18 cellular contexts compared by ENCODE assay signal in the genomic region with DNA sequence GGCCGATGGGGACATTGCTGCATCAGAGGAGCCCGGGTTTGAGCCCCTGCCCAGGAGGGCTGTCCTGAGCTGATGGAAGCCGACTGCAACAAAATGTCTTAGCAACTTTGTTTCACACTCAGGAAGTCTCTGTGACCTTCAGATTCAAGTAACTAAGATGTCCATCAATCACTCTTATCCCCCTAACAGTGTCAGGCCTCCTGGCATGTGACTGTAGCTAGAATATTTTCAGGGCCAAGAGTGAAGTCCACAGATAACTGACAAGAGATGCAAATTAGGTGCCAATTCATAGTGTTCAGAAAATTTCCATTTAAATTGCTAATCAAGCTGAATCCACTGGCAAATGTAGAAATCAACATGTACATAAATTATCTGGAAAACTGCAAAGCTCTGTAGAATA. TPM values are rescaled to one million over a fixed set of nuclear protein-coding genes. Genes with fewer than 3 reads are reported as not detected.
DNase-seq lines count a peak whose midpoint lies in the region; ATAC-seq, FAIRE-seq and TF ChIP-seq lines count a peak whose summit lies in the region.
"Had no signal": no experiment of that assay in that cellular context is flagged by ENCODE, and none has a peak within 500 bp of the region (broad histone marks: within the 10 kb centered on the region; RNA-seq: fewer than 3 reads in every experiment).

No MANE protein-coding gene starts in this region.

- H3K27ac ChIP-seq in HepG2 (ENCODE audit: extremely low read length, insufficient read depth, low read length) (no peak overlapping the region), right lobe of liver (no peak overlapping the region), K562 (ENCODE audit: extremely low read depth, low read depth, low read length) (no peak overlapping the region), neural cell (ENCODE audit: low read length) (peak overlapping the region; percentile 47), small intestine (ENCODE audit: low read depth in 1 of 2, low read length in 1 of 2) (no peak overlapping the region), foreskin keratinocyte (no peak overlapping the region)
- H3K27ac ChIP-seq: 22Rv1, A549, C4-2B had no signal

- TF ChIP-seq RAD21 in HepG2 (CRISPR knock-in tag; IDR thresholded peaks at IDR 0.05) (no peak), K562 (CRISPR knock-in tag; conservative IDR thresholded peaks at IDR 0.05 in 1 of 2, IDR thresholded peaks at IDR 0.05 in 1 of 2) (no peak), neural cell (conservative IDR thresholded peaks at IDR 0.05) (no peak)

- CTCF ChIA-PET in HepG2 (lab: Yijun Ruan, JAX; ENCODE audit: low intra/inter-chr PET ratio, low total read pairs): no interaction called here
- CTCF ChIA-PET in K562 (lab: Yijun Ruan, JAX; ENCODE audit: low intra/inter-chr PET ratio): no interaction called here

- H3K79me2 ChIP-seq in HepG2 (ENCODE audit: insufficient read depth, low read length): no peaks in the 10 kb centered on the region
- no peaks in the 10 kb centered on the region for H3K79me2 ChIP-seq in K562 (ENCODE audit: control insufficient read depth, insufficient read depth, low read length)
- no peaks in the 10 kb centered on the region for H3K79me2 ChIP-seq in neural cell (replicated peaks; ENCODE audit: insufficient read depth, low read length)

- H3K9me2 ChIP-seq in neural cell (ENCODE audit: insufficient read depth, low read length): no peaks in the 10 kb centered on the region

- TF ChIP-seq EP300 in HepG2 (IDR thresholded peaks at IDR 0.05; ENCODE audit: low read depth in 2 of 2, low read length in 2 of 2) (no peak), HepG2 (CRISPR knock-in tag; IDR thresholded peaks at IDR 0.05; ENCODE audit: borderline replicate concordance) (no peak), K562 (IDR thresholded peaks at IDR 0.05; ENCODE audit: low read length) (no peak), neural cell (conservative IDR thresholded peaks at IDR 0.05; ENCODE audit: poor library complexity, severe bottlenecking) (peak; percentile 14)

- H3K4me1 ChIP-seq in HepG2 (ENCODE audit: insufficient read depth, low read length): peaks cover 13% of the 10 kb centered on the region
- no peaks in the 10 kb centered on the region for H3K4me1 ChIP-seq in right lobe of liver
- H3K4me1 ChIP-seq in K562 (replicated peaks in 1 of 2; ENCODE audit: control insufficient read depth in 2 of 2, insufficient read depth in 2 of 2, low read length in 2 of 2): no peaks in the 10 kb centered on the region
- H3K4me1 ChIP-seq in small intestine (ENCODE audit: control insufficient read depth in 2 of 2, insufficient read depth in 1 of 2, low read depth in 1 of 2, low read length in 1 of 2): no peaks in the 10 kb centered on the region
- H3K4me1 ChIP-seq in foreskin keratinocyte: peaks cover 3% of the 10 kb centered on the region
- H3K4me1 ChIP-seq: A549, Caco-2 had no signal

- H3K9me3 ChIP-seq in HepG2 (ENCODE audit: low read length) (no peaks in the 10 kb centered on the region), right lobe of liver (no peaks in the 10 kb centered on the region), K562 (replicated peaks; ENCODE audit: control insufficient read depth, insufficient read depth, low read depth, low read length) (no peaks in the 10 kb centered on the region), neural cell (ENCODE audit: low read length) (no peaks in the 10 kb centered on the region), small intestine (ENCODE audit: control insufficient read depth, low read depth) (no peaks in the 10 kb centered on the region)
- H3K9me3 ChIP-seq: Caco-2 had no signal

- no peaks in the 10 kb centered on the region for H3K36me3 ChIP-seq in HepG2 (replicated peaks in 1 of 2; ENCODE audit: control insufficient read depth in 1 of 2, insufficient read depth in 2 of 2, low read length in 2 of 2)
- H3K36me3 ChIP-seq in right lobe of liver: no peaks in the 10 kb centered on the region
- H3K36me3 ChIP-seq in K562 (ENCODE audit: control insufficient read depth, insufficient read depth, low read length): no peaks in the 10 kb centered on the region
- H3K36me3 ChIP-seq in neural cell (ENCODE audit: insufficient read depth, low read length): no peaks in the 10 kb centered on the region
- no peaks in the 10 kb centered on the region for H3K36me3 ChIP-seq in small intestine (ENCODE audit: control insufficient read depth in 2 of 2, insufficient read depth in 2 of 2, low read length in 2 of 2)

- intact Hi-C loops in HepG2 (cut with micrococcal nuclease; ENCODE audit: unreplicated experiment): no loop called here
- intact Hi-C loops in right lobe of liver (cut with DNase I): no loop called here
- intact Hi-C loops in K562 (cut with micrococcal nuclease): no loop called here

- ATAC-seq in HepG2 (no peak), right lobe of liver (no peak), K562 (no peak), foreskin keratinocyte (no peak)
- ATAC-seq: A549 had no signal

- no peaks in the 10 kb centered on the region for H3K9me1 ChIP-seq in K562 (ENCODE audit: control insufficient read depth, insufficient read depth, low read length)

- no peaks in the 10 kb centered on the region for H3F3A ChIP-seq in neural cell (ENCODE audit: insufficient read depth, low read length, poor library complexity, severe bottlenecking)

- in situ Hi-C loops in HepG2 (cut with HindIII; ENCODE audit: extremely low pct_ligation_motif_present, low pct_unique_long_range_greater_than_20kb): no loop called here
- in situ Hi-C loops in K562 (cut with MboI): loop anchor here (25.0 kb wide), 1 partner anchor 673 kb away; the partner anchor contains the start of genes HJURP and MSL3B

- no peak for TF ChIP-seq POLR2A in HepG2 (IDR thresholded peaks at IDR 0.05; ENCODE audit: insufficient read depth in 1 of 2, low read depth in 2 of 2, low read length in 2 of 2)
- no peak for TF ChIP-seq POLR2A in right lobe of liver (IDR thresholded peaks at IDR 0.05)
- no peak for TF ChIP-seq POLR2A in K562 (conservative IDR thresholded peaks at IDR 0.05)

- TF ChIP-seq CTCF in HepG2 (CRISPR knock-in tag; IDR thresholded peaks at IDR 0.05) (no peak), right lobe of liver (IDR thresholded peaks at IDR 0.05) (no peak), K562 (IDR thresholded peaks at IDR 0.05 in 2 of 3, conservative IDR thresholded peaks at IDR 0.05 in 1 of 3; ENCODE audit: insufficient read depth in 2 of 3, low read depth in 1 of 3, low read length in 3 of 3) (no peak), neural cell (IDR thresholded peaks at IDR 0.05; ENCODE audit: poor library complexity, severe bottlenecking) (no peak), foreskin keratinocyte (conservative IDR thresholded peaks at IDR 0.05) (no peak)

- H3K4me2 ChIP-seq in HepG2 (ENCODE audit: low read depth, low read length) (no peak overlapping the region), K562 (ENCODE audit: insufficient read depth, low read length) (no peak overlapping the region), neural cell (ENCODE audit: low read length) (no peak overlapping the region)
- H3K4me2 ChIP-seq: A549 had no signal

- BruUV-seq in HepG2 (replicated peaks; lab: Mats Ljungman, UMichigan) (no TSS peak), K562 (replicated peaks; lab: Mats Ljungman, UMichigan) (no TSS peak)

- POLR2A ChIA-PET in HepG2 (lab: Yijun Ruan, JAX): no interaction called here
- POLR2A ChIA-PET in K562 (lab: Yijun Ruan, JAX): no interaction called here

- H3K9ac ChIP-seq in HepG2 (ENCODE audit: insufficient read depth, low read depth, low read length): no peak overlapping the region
- no peak overlapping the region for H3K9ac ChIP-seq in K562 (ENCODE audit: insufficient read depth in 1 of 2, low read depth in 2 of 2, low read length in 2 of 2)
- no peak overlapping the region for H3K9ac ChIP-seq in neural cell (ENCODE audit: low read length)

- H2AFZ ChIP-seq in HepG2 (ENCODE audit: low read length) (no peak overlapping the region), K562 (ENCODE audit: low read depth, low read length) (no peak overlapping the region), neural cell (ENCODE audit: low read depth, low read length) (no peak overlapping the region)

- H4K20me1 ChIP-seq in HepG2 (ENCODE audit: insufficient read depth, low read length) (no peaks in the 10 kb centered on the region), K562 (replicated peaks; ENCODE audit: control insufficient read depth, insufficient read depth, low read length) (no peaks in the 10 kb centered on the region), neural cell (ENCODE audit: insufficient read depth) (no peaks in the 10 kb centered on the region)

- peaks cover 0 to 17% of the 10 kb centered on the region in 2 experiments; a peak in 1 of 5 replicates for H3K27me3 ChIP-seq in HepG2 (ENCODE audit: control insufficient read depth in 1 of 2, insufficient read depth in 2 of 2, low read length in 2 of 2)
- no peaks in the 10 kb centered on the region for H3K27me3 ChIP-seq in right lobe of liver
- no peaks in the 10 kb centered on the region for H3K27me3 ChIP-seq in K562 (ENCODE audit: control insufficient read depth in 2 of 2, insufficient read depth in 2 of 2, low read length in 2 of 2)
- no peaks in the 10 kb centered on the region for H3K27me3 ChIP-seq in neural cell (ENCODE audit: insufficient read depth, low read depth, low read length)
- peaks cover 0 to 3% of the 10 kb centered on the region in 2 donors for H3K27me3 ChIP-seq in small intestine (ENCODE audit: control insufficient read depth in 2 of 2, insufficient read depth in 2 of 2, low read length in 2 of 2)
- H3K27me3 ChIP-seq in foreskin keratinocyte: no peaks in the 10 kb centered on the region

- WGBS in HepG2 (ENCODE audit: low lambda C conversion rate): 31% methylated on average over 3 of the region's 3 CpGs
- 17% methylated on average over 1 of the region's 3 CpGs for WGBS in right lobe of liver (ENCODE audit: insufficient coverage, low coverage, low lambda C conversion rate, missing lambda C conversion rate)
- 0% methylated on average over 3 of the region's 3 CpGs for WGBS in K562 (ENCODE audit: insufficient coverage, low coverage, missing lambda C conversion rate)
- WGBS in small intestine, 3 donors: 63 to 72% (median 72%) methylated on average over 3 of the region's 3 CpGs

- no peak for DNase-seq in HepG2 (ENCODE audit: low spot score)
- DNase-seq in right lobe of liver: no peak
- DNase-seq in K562 (ENCODE audit: extremely low read depth in 1 of 4, low spot score in 3 of 4): no peak
- no peak for DNase-seq in SKM-1 treated with dmso at 0.1 percent for 144 hours (lab: John Stamatoyannopoulos, UW; ENCODE audit: unreplicated experiment)
- DNase-seq in small intestine: no peak
- DNase-seq in foreskin keratinocyte: no peak
- DNase-seq: AML-193; Caco-2; CD4-positive, alpha-beta T cell; DMS79; GDM1; H9 had no signal

- H3K4me3 ChIP-seq in HepG2 (replicated peaks in 1 of 3; ENCODE audit: insufficient read depth in 1 of 3, low read depth in 2 of 3, low read length in 3 of 3) (no peak overlapping the region), right lobe of liver (no peak overlapping the region), K562 (no peak overlapping the region), neural cell (ENCODE audit: low read length) (no peak overlapping the region), small intestine (ENCODE audit: low read depth in 1 of 2, low read length in 2 of 2) (no peak overlapping the region)
- H3K4me3 ChIP-seq: A549 had no signal

- FAIRE-seq in HepG2 (lab: Jason Lieb, UNC) (peak; percentile 46), K562 (lab: Jason Lieb, UNC) (no peak), small intestine (lab: Jason Lieb, UNC) (no peak)
- FAIRE-seq: A549, H1, HTR-8/SVneo had no signal

RNA-seq across cellular contexts. Expression of gene ARL4C, which starts 38.5 kb away (rescaled TPM):
- total RNA-seq in HepG2 (2016; rRNA removed; fragmentation: Illumina TruSeq; extraction: Trizol): 0.15 and 0.21 TPM in 2 replicates
- not detected in 2 replicates for total RNA-seq in HepG2 (2016; cell fraction: cytosol; rRNA removed; fragmentation: Illumina TruSeq; extraction: Trizol; ENCODE audit: low read depth)
- total RNA-seq in HepG2 (2016; cell fraction: insoluble cytoplasmic fraction; rRNA removed; fragmentation: Illumina TruSeq; extraction: Trizol): 0.12 and 0.15 TPM in 2 replicates
- total RNA-seq in HepG2 (2016; cell fraction: membrane; rRNA removed; fragmentation: Illumina TruSeq; extraction: Trizol): 0.14 and 0.15 TPM in 2 replicates
- total RNA-seq in HepG2 (2016; cell fraction: nucleus; rRNA removed; fragmentation: Illumina TruSeq; extraction: Trizol): 0.16 and 0.25 TPM in 2 replicates
- 0.07 and 0.08 TPM in 2 replicates for polyA plus RNA-seq in HepG2 (2011; rRNA removed)
- polyA plus RNA-seq in HepG2 (2011; cell fraction: cytosol; rRNA removed): 0.05 and 0.09 TPM in 2 replicates
- polyA plus RNA-seq in HepG2 (2011; cell fraction: nucleus; rRNA removed): 0.06 and 0.14 TPM in 2 replicates
- 0.05 TPM in 1 of 2 replicates, not detected in the other for polyA plus RNA-seq in HepG2 (2012)
- polyA plus RNA-seq in HepG2 (2016; cell fraction: cytosol; fragmentation: Illumina TruSeq; extraction: Trizol; ENCODE audit: low read depth): 0.03 and 0.06 TPM in 2 replicates
- 0.19 and 0.28 TPM in 2 replicates for polyA plus RNA-seq in HepG2 (2016; cell fraction: insoluble cytoplasmic fraction; fragmentation: Illumina TruSeq; extraction: Trizol; ENCODE audit: low read depth)
- 0.09 and 0.15 TPM in 2 replicates for polyA plus RNA-seq in HepG2 (2016; cell fraction: membrane; fragmentation: Illumina TruSeq; extraction: Trizol; ENCODE audit: low read depth)
- 0.21 and 0.36 TPM in 2 replicates for polyA plus RNA-seq in HepG2 (2016; cell fraction: nucleus; fragmentation: Illumina TruSeq; extraction: Trizol; ENCODE audit: insufficient read depth, low read depth)
- polyA minus RNA-seq in HepG2 (2011; rRNA and poly(A)+ RNA removed; ENCODE audit: low replicate concordance): not detected in 2 replicates
- not detected in 2 replicates for polyA minus RNA-seq in HepG2 (2011; cell fraction: cytosol; rRNA and poly(A)+ RNA removed)
- not detected in 2 replicates for polyA minus RNA-seq in HepG2 (2011; cell fraction: nucleus; rRNA and poly(A)+ RNA removed)
- 1 to 10 TPM; 1.4 to 9.4 (median 2.5) TPM for total RNA-seq in right lobe of liver
- 0.07 TPM in 1 of 2 replicates, not detected in the other for total RNA-seq in K562 (2011; cell fraction: chromatin; rRNA removed; ENCODE audit: low replicate concordance)
- 0.13 and 0.17 TPM in 2 replicates for total RNA-seq in K562 (2011; cell fraction: nucleolus; rRNA removed)
- total RNA-seq in K562 (2011; cell fraction: nucleoplasm; rRNA removed): 0.22 TPM in 1 of 2 replicates, not detected in the other
- 0.04 TPM in 1 of 2 replicates, not detected in the other for total RNA-seq in K562 (2014; rRNA removed)
- not detected in 2 replicates for total RNA-seq in K562 (2014; rRNA removed; fragmentation: Illumina TruSeq; extraction: Trizol)
- total RNA-seq in K562 (2015; rRNA removed; fragmentation: Illumina TruSeq; extraction: Trizol): not detected in 2 replicates
- 0.11 and 0.31 TPM in 2 replicates for total RNA-seq in K562 (2021)
- 0.04 TPM in 1 of 2 replicates, not detected in the other for polyA plus RNA-seq in K562 (2011; rRNA removed)
- polyA plus RNA-seq in K562 (2011; cell fraction: cytosol; rRNA removed): 0.01 and 0.07 TPM in 2 replicates
- polyA plus RNA-seq in K562 (2011; cell fraction: nucleus; rRNA removed): 0.04 TPM in 1 of 2 replicates, not detected in the other
- polyA plus RNA-seq in K562 (2012): 0.03 TPM in 2 replicates
- polyA plus RNA-seq in K562 (2014; fragmentation: Illumina TruSeq; extraction: Trizol): 0.03 and 0.04 TPM in 2 replicates
- not detected for polyA plus RNA-seq in K562 (2014; fragmentation: Nextera tagmentation; extraction: Ambion mirVana)
- 0.03 TPM in 1 of 2 replicates, not detected in the other for polyA plus RNA-seq in K562 (2014; rRNA removed)
- 0.07 TPM in 1 of 2 replicates, not detected in the other for polyA minus RNA-seq in K562 (2011; rRNA and poly(A)+ RNA removed)
- not detected in 2 replicates for polyA minus RNA-seq in K562 (2011; cell fraction: cytosol; rRNA and poly(A)+ RNA removed)
- polyA minus RNA-seq in K562 (2011; cell fraction: nucleus; rRNA and poly(A)+ RNA removed): not detected in 2 replicates
- polyA plus RNA-seq in neural cell: 20.3 and 21.6 TPM in 2 replicates
- polyA minus RNA-seq in neural cell: 42.6 and 44.6 TPM in 2 replicates
- polyA plus RNA-seq in small intestine: 1 to 10 TPM; 1.3 to 6.3 (median 4.3) TPM
- total RNA-seq in foreskin keratinocyte: 139 and 150 TPM in 2 replicates
- 105 and 111 TPM in 2 replicates for polyA plus RNA-seq in foreskin keratinocyte

Comparison
In these comparisons a context has a peak if more than half of its experiments do, and no peak if none do; other contexts are left out.
1. Of the 241 proteins assayed by ChIP-seq in both HepG2 and K562: peak only in HepG2: none; only in K562: MEIS2; in both: none; in neither: 239; mixed calls (peak in some experiments, not most) for 1.